ENCODE assay signal across 6 cellular contexts in genomic region chr11:66346476-66347424, GRCh38. TPM values are rescaled to one million over a fixed set of nuclear protein-coding genes. Genes with fewer than 3 reads are reported as not detected.
A peak's percentile ranks its signal among the peaks of the same experiment; 100 is the strongest.
DNase-seq lines count a peak whose midpoint lies in the region; ATAC-seq and FAIRE-seq lines count a peak whose summit lies in the region.

No MANE protein-coding gene starts in this region.

- H3K4me3 Mint-ChIP-seq in activated naive CD8-positive, alpha-beta T cell treated with anti-CD3 and anti-CD28 coated beads, Interleukin-2, amount 10 ng/mL, durations not matched to agents 7 days and 5 days, result peak overlapping the region; percentile 65

- DNase-seq in activated naive CD8-positive, alpha-beta T cell treated with anti-CD3 and anti-CD28 coated beads, Interleukin-2, amount 10 ng/mL, durations not matched to agents 7 days and 5 days, result no peak
- DNase-seq in SIG-M5 treated with dmso at 0.1 percent for 504 hours (lab: John Stamatoyannopoulos, UW; ENCODE audit: unreplicated experiment), result no peak
- DNase-seq in RCC 7860 (ENCODE audit: low spot score), result no peak

- H3K4me1 Mint-ChIP-seq in activated naive CD8-positive, alpha-beta T cell treated with anti-CD3 and anti-CD28 coated beads, Interleukin-2, amount 10 ng/mL, durations not matched to agents 7 days and 5 days, result peaks cover 37% of the 10 kb centered on the region

- H3K27me3 Mint-ChIP-seq in activated naive CD8-positive, alpha-beta T cell treated with anti-CD3 and anti-CD28 coated beads, Interleukin-2, amount 10 ng/mL, durations not matched to agents 7 days and 5 days, result peaks cover 2% of the 10 kb centered on the region

- POLR2A ChIA-PET in activated naive CD8-positive, alpha-beta T cell treated with anti-CD3 and anti-CD28 coated beads, Interleukin-2, amount 10 ng/mL, durations not matched to agents 7 days and 5 days (lab: Charles Lee), result interaction anchor here (1.2 to 4.5 kb wide), 8 partner anchors 9 to 270 kb away, joined by 3 to 32 read pairs (median 4); partner anchors contain the start of genes CD248, RBM14, SLC29A2 and YIF1A

- H3K27ac Mint-ChIP-seq in activated naive CD8-positive, alpha-beta T cell treated with anti-CD3 and anti-CD28 coated beads, Interleukin-2, amount 10 ng/mL, durations not matched to agents 7 days and 5 days, result no peak overlapping the region

- H3K27me3 ChIP-seq in mononuclear cell (ENCODE audit: insufficient read depth, low read length), result no peaks in the 10 kb centered on the region

- no peaks in the 10 kb centered on the region for H3K9me3 ChIP-seq in mononuclear cell (ENCODE audit: low read depth, low read length)

- H3K4me1 ChIP-seq in mononuclear cell (ENCODE audit: insufficient read depth, low read length), result peaks cover 46% of the 10 kb centered on the region

- H3K9me3 Mint-ChIP-seq in activated naive CD8-positive, alpha-beta T cell treated with anti-CD3 and anti-CD28 coated beads, Interleukin-2, amount 10 ng/mL, durations not matched to agents 7 days and 5 days, result no peaks in the 10 kb centered on the region

- peak overlapping the region; percentile 44 for H3K4me3 ChIP-seq in mononuclear cell (ENCODE audit: low read length)

- ATAC-seq in GM21381 (IDR thresholded peaks at IDR 0.05; ENCODE audit: unreplicated experiment) (peak; percentile 4), GM21737 (IDR thresholded peaks at IDR 0.05; ENCODE audit: unreplicated experiment) (no peak)
- no peak for ATAC-seq in activated naive CD8-positive, alpha-beta T cell treated with anti-CD3 and anti-CD28 coated beads, Interleukin-2, amount 10 ng/mL, durations not matched to agents 7 days and 5 days (ENCODE audit: low read depth)

- H3K36me3 Mint-ChIP-seq in activated naive CD8-positive, alpha-beta T cell treated with anti-CD3 and anti-CD28 coated beads, Interleukin-2, amount 10 ng/mL, durations not matched to agents 7 days and 5 days, result peaks cover 4% of the 10 kb centered on the region

- no peak for FAIRE-seq in RCC 7860 (lab: Jason Lieb, UNC)

RNA-seq across cellular contexts. Expression of gene B4GAT1, which starts 0.7 kb away (rescaled TPM):
- total RNA-seq in activated naive CD8-positive, alpha-beta T cell treated with anti-CD3 and anti-CD28 coated beads, Interleukin-2, amount 10 ng/mL, durations not matched to agents 7 days and 5 days, result 1 to 10 TPM; 9.5 to 9.7 TPM
- 0.84 TPM for total RNA-seq in mononuclear cell

RNA-seq across cellular contexts. Expression of gene BRMS1, which starts 1.8 kb away (rescaled TPM):
- 10 to 100 TPM; 45.4 to 47.8 TPM for total RNA-seq in activated naive CD8-positive, alpha-beta T cell treated with anti-CD3 and anti-CD28 coated beads, Interleukin-2, amount 10 ng/mL, durations not matched to agents 7 days and 5 days
- 51.7 TPM for total RNA-seq in mononuclear cell

RNA-seq across cellular contexts. Expression of gene RIN1, which starts 10.5 kb away (rescaled TPM):
- total RNA-seq in activated naive CD8-positive, alpha-beta T cell treated with anti-CD3 and anti-CD28 coated beads, Interleukin-2, amount 10 ng/mL, durations not matched to agents 7 days and 5 days, result 1 to 10 TPM; 3.0 to 5.7 TPM
- total RNA-seq in mononuclear cell, result 4.8 TPM

RNA-seq across cellular contexts. Expression of gene SLC29A2, which starts 24.8 kb away (rescaled TPM):
- total RNA-seq in activated naive CD8-positive, alpha-beta T cell treated with anti-CD3 and anti-CD28 coated beads, Interleukin-2, amount 10 ng/mL, durations not matched to agents 7 days and 5 days, result 10 to 100 TPM; 11.2 to 12.1 TPM
- total RNA-seq in mononuclear cell, result 1.2 TPM

RNA-seq across cellular contexts. Expression of gene CD248, which starts 29.9 kb away (rescaled TPM):
- 10 to 100 TPM; 80.3 to 85.5 TPM for total RNA-seq in activated naive CD8-positive, alpha-beta T cell treated with anti-CD3 and anti-CD28 coated beads, Interleukin-2, amount 10 ng/mL, durations not matched to agents 7 days and 5 days
- total RNA-seq in mononuclear cell, result 1.5 TPM
